Comparison of ENCODE assay signal across 23 cellular contexts in genomic region chr6:3033652-3034051, GRCh38. TPM values are rescaled to one million over a fixed set of nuclear protein-coding genes. Genes with fewer than 3 reads are reported as not detected.
DNase-seq lines count a peak whose midpoint lies in the region; ATAC-seq, FAIRE-seq and TF ChIP-seq lines count a peak whose summit lies in the region.
"Had no signal": no experiment of that assay in that cellular context is flagged by ENCODE, and none has a peak within 500 bp of the region (broad histone marks: within the 10 kb centered on the region; RNA-seq: fewer than 3 reads in every experiment).

No MANE protein-coding gene starts in this region.

- intact Hi-C loops in K562 (cut with micrococcal nuclease): no loop called here

- H3K27me3 ChIP-seq in K562 (ENCODE audit: control insufficient read depth in 2 of 2, insufficient read depth in 2 of 2, low read length in 2 of 2) (no peaks in the 10 kb centered on the region), hepatocyte (no peaks in the 10 kb centered on the region)
- H3K27me3 ChIP-seq: BE2C, BLaER1 had no signal

- TF ChIP-seq POLR2A in K562 (conservative IDR thresholded peaks at IDR 0.05): no peak

- H3K4me2 ChIP-seq in K562 (ENCODE audit: insufficient read depth, low read length) (no peak overlapping the region), hepatocyte (no peak overlapping the region)
- H3K4me2 ChIP-seq: BLaER1 had no signal

- H3K9me3 ChIP-seq in K562 (replicated peaks; ENCODE audit: control insufficient read depth, insufficient read depth, low read depth, low read length) (peaks cover 21% of the 10 kb centered on the region), hepatocyte (ENCODE audit: low read depth) (no peaks in the 10 kb centered on the region)
- H3K9me3 ChIP-seq: BE2C, BLaER1 had no signal

- no peak for TF ChIP-seq EP300 in K562 (IDR thresholded peaks at IDR 0.05; ENCODE audit: low read length)

- in situ Hi-C loops in K562 (cut with MboI): no loop called here

- TF ChIP-seq RAD21 in K562 (CRISPR knock-in tag; conservative IDR thresholded peaks at IDR 0.05 in 1 of 2, IDR thresholded peaks at IDR 0.05 in 1 of 2): no peak

- TF ChIP-seq CTCF in K562 (IDR thresholded peaks at IDR 0.05 in 2 of 3, conservative IDR thresholded peaks at IDR 0.05 in 1 of 3; ENCODE audit: insufficient read depth in 2 of 3, low read depth in 1 of 3, low read length in 3 of 3): no peak
- TF ChIP-seq CTCF in hepatocyte (IDR thresholded peaks at IDR 0.05; ENCODE audit: poor library complexity): no peak

- H3K4me1 ChIP-seq in K562 (replicated peaks in 1 of 2; ENCODE audit: control insufficient read depth in 2 of 2, insufficient read depth in 2 of 2, low read length in 2 of 2): peaks cover 0 to 3% of the 10 kb centered on the region in 2 experiments; a peak in 1 of 5 replicates
- no peaks in the 10 kb centered on the region for H3K4me1 ChIP-seq in hepatocyte (ENCODE audit: insufficient read depth)
- H3K4me1 ChIP-seq: BE2C, BLaER1 had no signal

- H3K79me2 ChIP-seq in K562 (ENCODE audit: control insufficient read depth, insufficient read depth, low read length) (no peaks in the 10 kb centered on the region), hepatocyte (no peaks in the 10 kb centered on the region)

- no peaks in the 10 kb centered on the region for H3K9me2 ChIP-seq in hepatocyte (replicated peaks; ENCODE audit: insufficient read depth)

- BruUV-seq in K562 (replicated peaks; lab: Mats Ljungman, UMichigan): no TSS peak

- H2AFZ ChIP-seq in K562 (ENCODE audit: low read depth, low read length) (no peak overlapping the region), hepatocyte (no peak overlapping the region)

- H3K27ac ChIP-seq in K562 (ENCODE audit: extremely low read depth, low read depth, low read length) (no peak overlapping the region), epithelial cell of prostate (peak overlapping the region; percentile 26), hepatocyte (peak overlapping the region; percentile 15)
- H3K27ac ChIP-seq: BLaER1 had no signal

- POLR2A ChIA-PET in K562 (lab: Yijun Ruan, JAX): no interaction called here

- no peaks in the 10 kb centered on the region for H4K20me1 ChIP-seq in K562 (replicated peaks; ENCODE audit: control insufficient read depth, insufficient read depth, low read length)
- H4K20me1 ChIP-seq in hepatocyte (ENCODE audit: insufficient read depth, poor library complexity, severe bottlenecking): no peaks in the 10 kb centered on the region
- H4K20me1 ChIP-seq: BLaER1 had no signal

- 68% methylated on average over 5 of the region's 5 CpGs for WGBS in K562 (ENCODE audit: insufficient coverage, low coverage, missing lambda C conversion rate)
- 94% methylated on average over 5 of the region's 5 CpGs for WGBS in hepatocyte (ENCODE audit: low lambda C conversion rate, missing lambda C conversion rate)

- no peaks in the 10 kb centered on the region for H3K9me1 ChIP-seq in K562 (ENCODE audit: control insufficient read depth, insufficient read depth, low read length)

- H3K36me3 ChIP-seq in K562 (ENCODE audit: control insufficient read depth, insufficient read depth, low read length) (no peaks in the 10 kb centered on the region), hepatocyte (replicated peaks; ENCODE audit: insufficient read depth, low read depth) (no peaks in the 10 kb centered on the region)
- H3K36me3 ChIP-seq: BE2C, BLaER1 had no signal

- no peak for FAIRE-seq in K562 (lab: Jason Lieb, UNC)
- FAIRE-seq: A204.1, G401.6, GM12891, GM19239 had no signal

- H3K4me3 ChIP-seq in K562: no peak overlapping the region
- no peak overlapping the region for H3K4me3 ChIP-seq in hepatocyte
- H3K4me3 ChIP-seq: BLaER1 had no signal

- CTCF ChIA-PET in K562 (lab: Yijun Ruan, JAX; ENCODE audit: low intra/inter-chr PET ratio): no interaction called here

- no peak for DNase-seq in K562 (ENCODE audit: extremely low read depth in 1 of 4, low spot score in 3 of 4)
- DNase-seq in epithelial cell of prostate (ENCODE audit: low read depth, low spot score): no peak
- DNase-seq in hepatocyte (ENCODE audit: low spot score): no peak
- no peak for DNase-seq in DMS79 treated with DMSO at 0.1 percent for 48 hours (lab: John Stamatoyannopoulos, UW)
- DNase-seq in central memory CD4-positive, alpha-beta T cell: no peak
- DNase-seq: 8988T; ACHN; BE2C; C1 segment of cervical spinal cord; CD4-positive, alpha-beta memory T cell; CD4-positive, CD25-positive, alpha-beta regulatory T cell; CD8-positive, alpha-beta memory T cell; COR-L47; DMS 273 treated with DMSO at 0.1 percent for 48 hours; DMS153; DMS53; DMS79; GF-D8 had no signal

- no peak for ATAC-seq in K562

- H3K9ac ChIP-seq in K562 (ENCODE audit: insufficient read depth in 1 of 2, low read depth in 2 of 2, low read length in 2 of 2): no peak overlapping the region
- H3K9ac ChIP-seq: BLaER1 had no signal

TF ChIP-seq in K562, 482 proteins besides CTCF, POLR2A, EP300 and RAD21:
- peak; percentile 93 for TF ChIP-seq ZNF12 (CRISPR knock-in tag; IDR thresholded peaks at IDR 0.05)
- TF ChIP-seq ZKSCAN8 (CRISPR knock-in tag; IDR thresholded peaks at IDR 0.05): no peak
- TF ChIP-seq, protein P1, sequence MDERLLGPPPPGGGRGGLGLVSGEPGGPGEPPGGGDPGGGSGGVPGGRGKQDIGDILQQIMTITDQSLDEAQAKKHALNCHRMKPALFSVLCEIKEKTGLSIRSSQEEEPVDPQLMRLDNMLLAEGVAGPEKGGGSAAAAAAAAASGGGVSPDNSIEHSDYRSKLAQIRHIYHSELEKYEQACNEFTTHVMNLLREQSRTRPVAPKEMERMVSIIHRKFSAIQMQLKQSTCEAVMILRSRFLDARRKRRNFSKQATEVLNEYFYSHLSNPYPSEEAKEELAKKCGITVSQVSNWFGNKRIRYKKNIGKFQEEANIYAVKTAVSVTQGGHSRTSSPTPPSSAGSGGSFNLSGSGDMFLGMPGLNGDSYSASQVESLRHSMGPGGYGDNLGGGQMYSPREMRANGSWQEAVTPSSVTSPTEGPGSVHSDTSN (CRISPR knock-in tag; IDR thresholded peaks at IDR 0.05; ENCODE audit: low read depth): no peak
- TF ChIP-seq, protein P1 (tag; conservative IDR thresholded peaks at IDR 0.05; ENCODE audit: low read depth): no peak

RNA-seq across cellular contexts. Expression of gene NQO2, which starts 34.0 kb away (rescaled TPM):
- 88.6 and 124 TPM in 2 replicates for total RNA-seq in K562 (2011; cell fraction: chromatin; rRNA removed; ENCODE audit: low replicate concordance)
- total RNA-seq in K562 (2011; cell fraction: nucleolus; rRNA removed): 76.6 and 81.5 TPM in 2 replicates
- total RNA-seq in K562 (2011; cell fraction: nucleoplasm; rRNA removed): 59.8 and 71.4 TPM in 2 replicates
- 101 and 110 TPM in 2 replicates for total RNA-seq in K562 (2014; rRNA removed)
- 106 and 108 TPM in 2 replicates for total RNA-seq in K562 (2014; rRNA removed; fragmentation: Illumina TruSeq; extraction: Trizol)
- total RNA-seq in K562 (2015; rRNA removed; fragmentation: Illumina TruSeq; extraction: Trizol): 116 TPM in 2 replicates
- 136 and 139 TPM in 2 replicates for total RNA-seq in K562 (2021)
- 187 and 214 TPM in 2 replicates for polyA plus RNA-seq in K562 (2011; rRNA removed)
- polyA plus RNA-seq in K562 (2011; cell fraction: cytosol; rRNA removed): 201 and 211 TPM in 2 replicates
- polyA plus RNA-seq in K562 (2011; cell fraction: nucleus; rRNA removed): 136 and 150 TPM in 2 replicates
- 121 and 287 TPM in 2 replicates for polyA plus RNA-seq in K562 (2012)
- 113 and 118 TPM in 2 replicates for polyA plus RNA-seq in K562 (2014; fragmentation: Illumina TruSeq; extraction: Trizol)
- polyA plus RNA-seq in K562 (2014; fragmentation: Nextera tagmentation; extraction: Ambion mirVana): 10 to 100 TPM; 54.6 to 70.1 TPM
- 145 and 149 TPM in 2 replicates for polyA plus RNA-seq in K562 (2014; rRNA removed)
- polyA minus RNA-seq in K562 (2011; rRNA and poly(A)+ RNA removed): 136 and 185 TPM in 2 replicates
- polyA minus RNA-seq in K562 (2011; cell fraction: cytosol; rRNA and poly(A)+ RNA removed): 67.3 and 100 TPM in 2 replicates
- polyA minus RNA-seq in K562 (2011; cell fraction: nucleus; rRNA and poly(A)+ RNA removed): 20.6 and 27.7 TPM in 2 replicates
- 22.5 and 23.4 TPM in 2 replicates for total RNA-seq in hepatocyte
- polyA plus RNA-seq in hepatocyte: 28.6 and 38.5 TPM in 2 replicates

RNA-seq across cellular contexts. Expression of gene RIPK1, which starts 34.6 kb away (rescaled TPM):
- total RNA-seq in K562 (2011; cell fraction: chromatin; rRNA removed; ENCODE audit: low replicate concordance): 21.4 and 26.8 TPM in 2 replicates
- 10.3 and 11.1 TPM in 2 replicates for total RNA-seq in K562 (2011; cell fraction: nucleolus; rRNA removed)
- 12.0 and 12.4 TPM in 2 replicates for total RNA-seq in K562 (2011; cell fraction: nucleoplasm; rRNA removed)
- total RNA-seq in K562 (2014; rRNA removed): 14.4 and 15.8 TPM in 2 replicates
- 17.7 and 19.6 TPM in 2 replicates for total RNA-seq in K562 (2014; rRNA removed; fragmentation: Illumina TruSeq; extraction: Trizol)
- total RNA-seq in K562 (2015; rRNA removed; fragmentation: Illumina TruSeq; extraction: Trizol): 20.9 and 23.2 TPM in 2 replicates
- 17.2 and 19.4 TPM in 2 replicates for total RNA-seq in K562 (2021)
- polyA plus RNA-seq in K562 (2011; rRNA removed): 15.9 and 23.2 TPM in 2 replicates
- 11.5 and 12.3 TPM in 2 replicates for polyA plus RNA-seq in K562 (2011; cell fraction: cytosol; rRNA removed)
- polyA plus RNA-seq in K562 (2011; cell fraction: nucleus; rRNA removed): 11.6 and 14.1 TPM in 2 replicates
- 17.4 and 19.0 TPM in 2 replicates for polyA plus RNA-seq in K562 (2012)
- polyA plus RNA-seq in K562 (2014; fragmentation: Illumina TruSeq; extraction: Trizol): 21.7 and 24.9 TPM in 2 replicates
- 1 to 10 TPM; 3.8 to 4.5 TPM for polyA plus RNA-seq in K562 (2014; fragmentation: Nextera tagmentation; extraction: Ambion mirVana)
- polyA plus RNA-seq in K562 (2014; rRNA removed): 14.5 and 16.9 TPM in 2 replicates
- 29.0 and 42.9 TPM in 2 replicates for polyA minus RNA-seq in K562 (2011; rRNA and poly(A)+ RNA removed)
- 10.7 and 18.6 TPM in 2 replicates for polyA minus RNA-seq in K562 (2011; cell fraction: cytosol; rRNA and poly(A)+ RNA removed)
- 4.7 and 6.1 TPM in 2 replicates for polyA minus RNA-seq in K562 (2011; cell fraction: nucleus; rRNA and poly(A)+ RNA removed)
- 16.2 and 21.0 TPM in 2 replicates for total RNA-seq in hepatocyte
- 14.0 and 14.6 TPM in 2 replicates for polyA plus RNA-seq in hepatocyte
